Comparison of ENCODE assay signal across 19 cellular contexts in the genomic region with DNA sequence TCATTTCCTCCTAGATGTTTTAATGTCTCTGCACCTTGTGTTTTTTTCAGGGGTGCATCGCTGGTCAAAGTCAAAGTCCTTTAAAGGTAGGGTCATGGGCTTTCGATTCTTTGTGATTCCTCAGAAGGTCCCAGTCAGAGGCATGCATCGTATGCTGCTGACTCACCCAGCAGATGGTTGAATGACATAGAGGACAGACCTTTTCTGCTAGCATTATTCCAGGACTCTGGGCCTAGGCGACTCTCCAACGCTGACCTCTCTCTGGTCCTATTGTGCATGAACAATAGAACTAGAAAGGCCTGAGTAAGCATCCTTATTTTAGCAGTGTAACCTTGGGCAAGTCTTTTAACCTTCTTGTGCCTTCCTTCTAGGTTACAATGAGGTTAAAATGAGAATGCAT.
"Had no signal": no experiment of that assay in that cellular context is flagged by ENCODE, and none has a peak within 500 bp of the region (broad histone marks: within the 10 kb centered on the region; RNA-seq: fewer than 3 reads in every experiment).

No MANE protein-coding gene starts in this region.

- H3K27me3 Mint-ChIP-seq: memory B cell had no signal

- DNase-seq: activated CD4-positive, alpha-beta T cell treated with anti-CD3 and anti-CD28 coated beads, Interleukin-2, amount 50 U/mL, for 1 hour; activated CD4-positive, CD25-positive, alpha-beta regulatory T cell; activated naive CD4-positive, alpha-beta T cell treated with anti-CD3 and anti-CD28 coated beads, Interleukin-2, amount 50 U/mL, for 16 hours; activated T-cell treated with anti-CD3 and anti-CD28 coated beads for 4 hours; adrenal gland; endodermal cell; erythroblast; islet precursor cell; nephron progenitor cell; sigmoid colon; stimulated activated CD4-positive, alpha-beta T cell treated with anti-CD3 and anti-CD28 coated beads, Interleukin-12 subunit alpha, Interleukin-12 subunit beta, amount 100 ng/mL, for 4 hours; stimulated activated naive CD4-positive, alpha-beta T cell treated with Interleukin-2 at 50 U/mL for 16 hours; upper lobe of left lung had no signal

- H3K9me3 ChIP-seq: adrenal gland, prostate gland, sigmoid colon, suprapubic skin, upper lobe of left lung had no signal

- H3K4me1 ChIP-seq: prostate gland, upper lobe of left lung had no signal

- H3K36me3 Mint-ChIP-seq: brain had no signal

- H3K27ac ChIP-seq: adrenal gland, prostate gland, suprapubic skin, upper lobe of left lung had no signal

- H3K27me3 ChIP-seq: adrenal gland, sigmoid colon, suprapubic skin, upper lobe of left lung had no signal

- ATAC-seq: left lobe of liver had no signal

- H3K36me3 ChIP-seq: adrenal gland, prostate gland, sigmoid colon, suprapubic skin, upper lobe of left lung had no signal

- H3K4me3 ChIP-seq: adrenal gland, prostate gland, sigmoid colon, suprapubic skin, upper lobe of left lung had no signal

- H3K4me3 Mint-ChIP-seq: brain; endodermal cell; memory B cell; nephron progenitor cell; T-helper 1 cell treated with Interleukin-12 subunit alpha and Interleukin-12 subunit beta and Interleukin-4 antibody, amounts not matched to agents 30 μg/mL and 1 μg/mL, for 36 hours had no signal

- H3K4me1 Mint-ChIP-seq: endodermal cell, nephron progenitor cell had no signal

- H3K9me3 Mint-ChIP-seq: brain; endodermal cell; nephron progenitor cell; T-helper 1 cell treated with Interleukin-12 subunit alpha and Interleukin-12 subunit beta and Interleukin-4 antibody, amounts not matched to agents 30 μg/mL and 1 μg/mL, for 36 hours had no signal
